In the genomic region with DNA sequence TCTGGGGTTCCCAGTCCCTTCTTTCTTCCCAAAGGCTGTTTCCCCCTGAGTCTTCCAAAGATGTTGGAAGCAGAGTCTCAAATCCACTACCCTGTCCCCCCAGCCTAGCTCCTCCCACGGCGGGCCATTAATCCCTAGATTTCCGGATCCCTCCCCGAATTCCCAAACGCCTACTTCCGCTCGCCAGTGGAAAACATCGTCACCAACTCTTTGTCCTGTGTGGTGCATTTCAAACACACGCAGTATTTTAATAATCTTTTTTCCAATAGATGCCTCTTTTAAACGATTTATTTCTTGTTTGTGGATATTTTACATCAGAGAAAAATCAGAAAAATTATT, we compare ENCODE assay signal across 8 cellular contexts. TPM values are rescaled to one million over a fixed set of nuclear protein-coding genes. Genes with fewer than 3 reads are reported as not detected.
DNase-seq lines count a peak whose midpoint lies in the region; ATAC-seq, FAIRE-seq and TF ChIP-seq lines count a peak whose summit lies in the region.

No MANE protein-coding gene starts in this region.

- 1% methylated on average over 10 of the region's 10 CpGs for WGBS in mammary epithelial cell (ENCODE audit: low coverage, missing lambda C conversion rate)
- WGBS in sigmoid colon, 2 donors: 0 to 1% methylated on average over 10 of the region's 10 CpGs

- H3K9ac ChIP-seq in mammary epithelial cell (ENCODE audit: insufficient read depth, low read length) (peak overlapping the region; percentile 90), iPS-20b (ENCODE audit: low read depth, low read length) (peak overlapping the region; percentile 90)

- intact Hi-C loops in mammary epithelial cell (cut with micrococcal nuclease): loop anchor here (2.0 to 5.0 kb wide), 2 partner anchors 56 to 61 kb away; a partner anchor contains a TSS
- intact Hi-C loops in sigmoid colon (cut with DNase I): loop anchor here (2.0 to 5.0 kb wide), 2 partner anchors 56 to 59 kb away; a partner anchor contains a TSS

- H4K20me1 ChIP-seq in mammary epithelial cell (ENCODE audit: insufficient read depth, low read length): no peaks in the 10 kb centered on the region

- in situ Hi-C loops in mammary epithelial cell (cut with MboI; ENCODE audit: low sequenced_read_pairs in 2 of 2): no loop called here

- DNase-seq in AG09319 (ENCODE audit: extremely low read depth, low read depth) (peak; percentile 54), H54 (ENCODE audit: insufficient read length, low spot score) (peak; percentile 61), NCI-H82 (lab: John Stamatoyannopoulos, UW) (peak; percentile 95), mammary epithelial cell (peak; percentile 65), sigmoid colon (peak; percentile 91), GDM1 (lab: John Stamatoyannopoulos, UW) (no peak)

- H3K4me2 ChIP-seq in mammary epithelial cell (ENCODE audit: insufficient read depth, low read depth, low read length): peak overlapping the region; percentile 96

- no peak for TF ChIP-seq EP300 in sigmoid colon (IDR thresholded peaks at IDR 0.05)

- H3K4me3 ChIP-seq in mammary epithelial cell (replicated peaks in 1 of 3; ENCODE audit: insufficient read depth in 1 of 3, low read depth in 2 of 3, low read length in 3 of 3): peak overlapping the region; percentile 86 to 91 (median 87)
- peak overlapping the region; percentile 93 for H3K4me3 ChIP-seq in iPS-20b (ENCODE audit: low read length)
- peak overlapping the region; percentile 77 to 99 (median 88) for H3K4me3 ChIP-seq in sigmoid colon

- H3K4me1 ChIP-seq in mammary epithelial cell (ENCODE audit: insufficient read depth, low read length) (no peaks in the 10 kb centered on the region), iPS-20b (ENCODE audit: insufficient read depth, low read length) (no peaks in the 10 kb centered on the region), sigmoid colon (peaks cover 0 to 45% (median 38%) of the 10 kb centered on the region in 4 donors)

- H3K27ac ChIP-seq in mammary epithelial cell (ENCODE audit: insufficient read depth, low read depth, low read length) (peak overlapping the region; percentile 91), iPS-20b (ENCODE audit: low read length) (peak overlapping the region; percentile 4), sigmoid colon (peak overlapping the region; percentile 95 to 100 (median 98))

- dilution Hi-C loops in mammary epithelial cell (cut with HindIII; ENCODE audit: low sequenced_read_pairs): no loop called here

- H3K36me3 ChIP-seq in mammary epithelial cell (ENCODE audit: insufficient read depth, low read length) (peaks cover 1% of the 10 kb centered on the region), iPS-20b (ENCODE audit: insufficient read depth, low read depth, low read length) (peaks cover 25% of the 10 kb centered on the region), sigmoid colon (peaks cover 0 to 47% (median 1%) of the 10 kb centered on the region in 4 donors)

- TF ChIP-seq POLR2A in H54 (IDR thresholded peaks at IDR 0.05; ENCODE audit: low read depth, low read length): no peak
- no peak for TF ChIP-seq POLR2A in sigmoid colon (IDR thresholded peaks at IDR 0.05)

- ATAC-seq in HG03025 (IDR thresholded peaks at IDR 0.05; ENCODE audit: low FRiP score, unreplicated experiment): no peak

- FAIRE-seq in H54 (lab: Jason Lieb, UNC): no peak

- TF ChIP-seq CTCF in AG09319 (IDR thresholded peaks at IDR 0.05; ENCODE audit: low read depth, low read length) (no peak), mammary epithelial cell (conservative IDR thresholded peaks at IDR 0.05 in 1 of 2, IDR thresholded peaks at IDR 0.05 in 1 of 2; ENCODE audit: extremely low read depth in 1 of 2, insufficient read depth in 1 of 2, low read depth in 1 of 2, low read length in 2 of 2) (no peak), sigmoid colon (IDR thresholded peaks at IDR 0.05) (no peak)

- peak overlapping the region; percentile 99 for H2AFZ ChIP-seq in mammary epithelial cell (ENCODE audit: low read depth, low read length)

- H3K9me3 ChIP-seq in mammary epithelial cell (replicated peaks; ENCODE audit: insufficient read depth, low read length) (no peaks in the 10 kb centered on the region), iPS-20b (ENCODE audit: insufficient read depth, low read depth, low read length) (no peaks in the 10 kb centered on the region), sigmoid colon (no peaks in the 10 kb centered on the region)

- peaks cover 69% of the 10 kb centered on the region for H3K79me2 ChIP-seq in mammary epithelial cell (ENCODE audit: insufficient read depth, low read length)

- BruUV-seq in mammary epithelial cell (replicated peaks; lab: Mats Ljungman, UMichigan): no TSS peak

- H3K27me3 ChIP-seq in mammary epithelial cell (ENCODE audit: insufficient read depth, low read length) (no peaks in the 10 kb centered on the region), iPS-20b (ENCODE audit: insufficient read depth, low read length) (no peaks in the 10 kb centered on the region), sigmoid colon (no peaks in the 10 kb centered on the region)

- CTCF ChIA-PET in mammary epithelial cell (lab: Charles Lee; ENCODE audit: low non-redundant PET): no interaction called here

RNA-seq across cellular contexts. Expression of a gene that starts 0.6 kb away (rescaled TPM):
- total RNA-seq in mammary epithelial cell: 10 to 100 TPM; 15.3 to 18.6 TPM
- polyA plus RNA-seq in mammary epithelial cell: 6.2 TPM
- 19.1 TPM for polyA minus RNA-seq in mammary epithelial cell
- 10 to 100 TPM; 16.6 to 27.6 (median 22.3) TPM for total RNA-seq in sigmoid colon
- 1 to 10 TPM; 4.2 to 9.4 (median 5.3) TPM for polyA plus RNA-seq in sigmoid colon

RNA-seq across cellular contexts. Expression of a gene that starts 0.7 kb away (rescaled TPM):
- 1 to 10 TPM; 6.5 to 8.3 TPM for total RNA-seq in mammary epithelial cell
- 2.2 TPM for polyA plus RNA-seq in mammary epithelial cell
- 40.1 TPM for polyA minus RNA-seq in mammary epithelial cell
- 1 to 10 TPM; 4.3 to 7.8 (median 5.5) TPM for total RNA-seq in sigmoid colon
- polyA plus RNA-seq in sigmoid colon: 1 to 10 TPM in 2 of 3 donors, not detected in 1; 1.6 to 2.2 TPM

RNA-seq across cellular contexts. Expression of a gene that starts 55.2 kb away (rescaled TPM):
- 10 to 100 TPM; 36.3 to 57.2 TPM for total RNA-seq in mammary epithelial cell
- 28.3 TPM for polyA plus RNA-seq in mammary epithelial cell
- polyA minus RNA-seq in mammary epithelial cell: 60.4 TPM
- 10 to 100 TPM; 41.1 to 75.6 (median 63.8) TPM for total RNA-seq in sigmoid colon
- polyA plus RNA-seq in sigmoid colon: 10 to 100 TPM; 26.4 to 68.1 (median 31.0) TPM

RNA-seq across cellular contexts. Expression of a gene that starts 55.3 kb away (rescaled TPM):
- total RNA-seq in mammary epithelial cell: 1 to 10 TPM; 6.7 to 8.1 TPM
- 8.2 TPM for polyA plus RNA-seq in mammary epithelial cell
- polyA minus RNA-seq in mammary epithelial cell: 6.0 TPM
- total RNA-seq in sigmoid colon: 10 to 100 TPM in 2 of 4 donors, 1 to 10 TPM in 2; 7.8 to 11.7 (median 10.0) TPM
- 10 to 100 TPM in 2 of 3 donors, 1 to 10 TPM in 1; 8.3 to 13.4 (median 12.6) TPM for polyA plus RNA-seq in sigmoid colon

Comparison
In these comparisons a context has a peak if more than half of its experiments do, and no peak if none do; other contexts are left out.
1. H3K27ac ChIP-seq: peak in every context shown above with its lines; median percentile 98 in sigmoid colon; 91 in mammary epithelial cell; 4 in iPS-20b.